ENCODE assay signal across 15 cellular contexts in the genomic region with DNA sequence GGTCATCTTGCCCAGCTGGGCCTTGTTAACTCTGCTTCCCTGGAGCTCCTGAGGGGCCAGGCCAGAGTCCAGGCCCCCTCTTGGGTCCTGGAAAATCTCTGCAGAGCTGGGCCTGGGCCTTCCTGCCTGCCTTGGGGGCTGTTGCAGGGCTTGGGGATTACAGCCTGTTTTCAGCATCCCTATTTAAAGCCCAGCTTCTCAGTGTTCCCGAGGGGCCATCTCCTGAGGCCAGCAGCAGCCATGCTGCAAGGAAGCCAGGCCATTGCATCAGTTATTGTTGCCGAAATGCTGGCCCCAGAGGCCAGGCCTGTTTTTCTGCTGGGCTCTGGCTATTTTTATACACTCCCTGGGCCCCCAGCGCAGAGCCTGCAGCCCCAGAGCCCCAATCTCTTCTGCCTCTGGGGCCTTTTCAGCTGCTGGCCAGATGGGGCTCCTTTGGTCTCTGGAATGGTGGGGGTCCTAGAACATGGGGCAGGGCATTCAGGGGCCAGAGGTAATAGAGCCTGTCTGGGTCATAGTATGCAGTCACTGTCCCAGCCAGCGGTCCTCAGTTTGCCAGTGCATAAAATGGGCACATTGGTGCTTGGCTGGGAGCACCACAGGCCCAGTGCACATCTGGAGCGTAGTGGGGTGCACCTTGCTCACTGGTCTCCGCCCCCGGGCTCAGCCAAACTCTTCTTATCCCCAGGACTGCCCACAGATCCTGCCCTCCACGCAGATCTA. TPM values are rescaled to one million over a fixed set of nuclear protein-coding genes. Genes with fewer than 3 reads are reported as not detected.
DNase-seq lines count a peak whose midpoint lies in the region; ATAC-seq, FAIRE-seq and TF ChIP-seq lines count a peak whose summit lies in the region.
"Had no signal": no experiment of that assay in that cellular context is flagged by ENCODE, and none has a peak within 500 bp of the region (broad histone marks: within the 10 kb centered on the region; RNA-seq: fewer than 3 reads in every experiment).

No MANE protein-coding gene starts in this region.

- in situ Hi-C loops in astrocyte of the spinal cord (cut with HindIII; ENCODE audit: low sequenced_read_pairs) (no loop called here), brain microvascular endothelial cell (cut with HindIII; ENCODE audit: low pct_ligation_motif_present, low sequenced_read_pairs) (no loop called here)

- no peaks in the 10 kb centered on the region for H3K27me3 ChIP-seq in brain microvascular endothelial cell (replicated peaks)
- H3K27me3 ChIP-seq: ovary had no signal

- no peak for TF ChIP-seq RAD21 in A549 (conservative IDR thresholded peaks at IDR 0.05 in 1 of 2, IDR thresholded peaks at IDR 0.05 in 1 of 2)

- H3K4me3 ChIP-seq in A549, result no peak overlapping the region
- no peak overlapping the region for H3K4me3 ChIP-seq in astrocyte of the spinal cord (ENCODE audit: low read depth, low read length)
- no peak overlapping the region for H3K4me3 ChIP-seq in brain microvascular endothelial cell (ENCODE audit: low read depth, low read length)
- H3K4me3 ChIP-seq: ovary had no signal

- TF ChIP-seq CTCF in A549 (IDR thresholded peaks at IDR 0.05) (no peak), astrocyte of the spinal cord (IDR thresholded peaks at IDR 0.05; ENCODE audit: low read depth, low read length) (no peak), brain microvascular endothelial cell (IDR thresholded peaks at IDR 0.05; ENCODE audit: low read depth, low read length, missing control alignments) (no peak)

- peaks cover 34% of the 10 kb centered on the region for H3K36me3 ChIP-seq in brain microvascular endothelial cell (replicated peaks)
- H3K36me3 ChIP-seq: ovary had no signal

- no peak for TF ChIP-seq EP300 in A549 (IDR thresholded peaks at IDR 0.05)

- H3K27ac ChIP-seq in A549 (peak overlapping the region; percentile 58 to 80), brain microvascular endothelial cell (no peak overlapping the region)
- H3K27ac ChIP-seq: ovary had no signal

- no peak for TF ChIP-seq POLR2A in A549 (IDR thresholded peaks at IDR 0.05; ENCODE audit: low read length)

- 88% methylated on average over 3 of the region's 8 CpGs for WGBS in A549 (ENCODE audit: missing lambda C conversion rate)

- H3K9me3 ChIP-seq in A549, result no peaks in the 10 kb centered on the region
- H3K9me3 ChIP-seq: ovary had no signal

- no peak for FAIRE-seq in A549 (lab: Jason Lieb, UNC)

- H3K4me1 ChIP-seq in A549, result peaks cover 5% of the 10 kb centered on the region; the same call in 2 of the 3 replicates

- DNase-seq in A549 (ENCODE audit: low read depth in 1 of 2, low spot score in 1 of 2), result no peak
- peak; percentile 88 for DNase-seq in GM03348 (ENCODE audit: low spot score)
- DNase-seq in astrocyte of the spinal cord (ENCODE audit: low read depth, low spot score), result peak; percentile 53
- peak; percentile 54 for DNase-seq in left cardiac atrium
- no peak for DNase-seq in NCI-H526 (lab: John Stamatoyannopoulos, UW)
- no peak for DNase-seq in brain microvascular endothelial cell
- no peak for DNase-seq in DMS53 (lab: John Stamatoyannopoulos, UW)
- DNase-seq: activated CD4-positive, alpha-beta T cell treated with anti-CD3 and anti-CD28 coated beads for 4 hours; activated T-cell treated with anti-CD3 and anti-CD28 coated beads, Interleukin-2, amount 50 U/mL, for 72 hours; mammary epithelial cell; NCI-H1694; ovary; stimulated activated CD8-positive, alpha-beta memory T cell treated with anti-CD3 and anti-CD28 coated beads, Interleukin-4, amount 100 ng/mL, for 48 hours; T-helper 1 cell had no signal

- CTCF ChIA-PET in A549 (lab: Yijun Ruan, JAX), result interaction anchor here (1.0 kb wide), 1 partner anchor 29 kb away, joined by 3 read pairs; the partner anchor contains the start of gene PLXNA1

- ATAC-seq in A549 (no peak), left cardiac atrium (peak; percentile 10 to 67), HG03108 (IDR thresholded peaks at IDR 0.05; ENCODE audit: unreplicated experiment) (no peak)
- ATAC-seq: activated T-cell treated with anti-CD3 and anti-CD28 coated beads, Interleukin-2, amount 50 U/mL, for 72 hours had no signal

- intact Hi-C loops in left cardiac atrium (cut with DNase I), result loop anchor here in 1 of 2 donors (10.0 kb wide), 2 partner anchors 173 to 443 kb away; no protein-coding TSS in a partner anchor

- no peak overlapping the region for H3K4me2 ChIP-seq in A549

- POLR2A ChIA-PET in A549 (lab: Yijun Ruan, JAX), result no interaction called here

TF ChIP-seq in A549, 52 proteins besides CTCF, POLR2A, EP300 and RAD21:
- no peak for TF ChIP-seq ESRRA (IDR thresholded peaks at IDR 0.05; ENCODE audit: borderline replicate concordance, low read length)
- no peak for TF ChIP-seq ELK1 (IDR thresholded peaks at IDR 0.05; ENCODE audit: low read depth, low read length)
- TF ChIP-seq SMC3 (IDR thresholded peaks at IDR 0.05), result no peak
- TF ChIP-seq FOXS1 (CRISPR knock-in tag; IDR thresholded peaks at IDR 0.05), result no peak
- TF ChIP-seq HES2 (IDR thresholded peaks at IDR 0.05), result no peak
- TF ChIP-seq CBX8 (IDR thresholded peaks at IDR 0.05), result no peak
- no peak for TF ChIP-seq MAFK (IDR thresholded peaks at IDR 0.05; ENCODE audit: partially characterized antibody)
- no peak for TF ChIP-seq RNF2 (IDR thresholded peaks at IDR 0.05; ENCODE audit: borderline replicate concordance, low read depth)
- TF ChIP-seq CHD4 (IDR thresholded peaks at IDR 0.05; ENCODE audit: borderline replicate concordance), result no peak
- no peak for TF ChIP-seq NPAS2 (CRISPR knock-in tag; IDR thresholded peaks at IDR 0.05; ENCODE audit: borderline replicate concordance)
- TF ChIP-seq EHF (CRISPR knock-in tag; IDR thresholded peaks at IDR 0.05), result no peak
- no peak for TF ChIP-seq ZC3H11A (IDR thresholded peaks at IDR 0.05)
- TF ChIP-seq HOXB5 (CRISPR knock-in tag; IDR thresholded peaks at IDR 0.05), result no peak
- TF ChIP-seq FOSB (CRISPR knock-in tag; IDR thresholded peaks at IDR 0.05), result no peak
- no peak for TF ChIP-seq MAZ (IDR thresholded peaks at IDR 0.05; ENCODE audit: borderline replicate concordance, low read depth, low read length)
- TF ChIP-seq CHD2 (IDR thresholded peaks at IDR 0.05; ENCODE audit: low read length, partially characterized antibody), result no peak

RNA-seq across cellular contexts. Expression of gene PLXNA1, which starts 28.5 kb away (rescaled TPM):
- polyA plus RNA-seq in A549 (2011; rRNA removed) (9.1 and 10.9 TPM in 2 replicates), A549 (2017; fragmentation: RNase III; extraction: RNeasy Plus Mini Kit Qiagen cat#74134 plus additional on column Dnase treatment) (12.8 to 17.5 TPM (median 16.3 TPM) in 3 replicates)
- polyA plus RNA-seq in A549 (2012; cell fraction: cytosol; rRNA removed), result 21.6 and 30.9 TPM in 2 replicates
- polyA plus RNA-seq in A549 (2012; cell fraction: nucleus; rRNA removed), result 74.7 and 111 TPM in 2 replicates
- polyA minus RNA-seq in A549 (2011; rRNA and poly(A)+ RNA removed), result 14.6 and 24.9 TPM in 2 replicates
- 10 to 100 TPM; 18.6 to 20.4 TPM for total RNA-seq in left cardiac atrium

Comparison
In these comparisons a context has a peak if more than half of its experiments do, and no peak if none do; other contexts are left out.
1. ATAC-seq: peak in left cardiac atrium (2 of 2); none in A549 (0 of 2) and HG03108 (single experiment).
2. DNase-seq: peak in GM03348 (single experiment), astrocyte of the spinal cord (single experiment) and left cardiac atrium (single experiment); none in A549 (0 of 2), NCI-H526 (0 of 2), brain microvascular endothelial cell (single experiment) and DMS53 (single experiment).